ENCODE assay signal across 28 cellular contexts in the genomic region with DNA sequence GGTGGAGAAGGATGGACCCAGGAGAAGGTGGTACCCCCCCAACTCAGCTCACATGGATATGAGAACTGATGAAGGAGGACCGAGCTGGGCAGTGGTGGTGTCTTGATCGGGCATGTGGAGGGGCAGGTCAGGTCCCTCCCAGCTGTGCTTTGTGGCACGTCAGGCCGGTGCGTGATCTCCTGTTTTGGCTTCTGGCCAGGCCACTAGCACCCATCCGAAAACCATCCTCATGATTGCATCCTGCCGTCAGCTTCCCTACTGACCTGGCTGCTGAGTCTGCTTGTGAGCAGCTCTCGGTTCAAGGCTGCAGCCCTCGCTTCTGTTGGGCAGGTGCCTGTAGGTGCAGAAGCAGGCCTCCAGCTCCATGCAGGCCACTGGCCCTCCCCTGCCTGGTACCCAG. TPM values are rescaled to one million over a fixed set of nuclear protein-coding genes. Genes with fewer than 3 reads are reported as not detected.
A peak's percentile ranks its signal among the peaks of the same experiment; 100 is the strongest.
DNase-seq lines count a peak whose midpoint lies in the region; TF ChIP-seq lines count a peak whose summit lies in the region.
"Had no signal": no experiment of that assay in that cellular context is flagged by ENCODE, and none has a peak within 500 bp of the region (broad histone marks: within the 10 kb centered on the region; RNA-seq: fewer than 3 reads in every experiment).

No MANE protein-coding gene starts in this region.

- peak overlapping the region; percentile 45 for H3K27ac Mint-ChIP-seq in activated T-cell treated with anti-CD3 and anti-CD28 coated beads, Interleukin-2, amount 50 U/mL, for 24 hours
- H3K27ac Mint-ChIP-seq: GM23338, neural progenitor cell had no signal

- H3K4me1 ChIP-seq in GM23248 (ENCODE audit: insufficient read depth) (peaks cover 54% of the 10 kb centered on the region), ascending aorta (peaks cover 15% of the 10 kb centered on the region in 2 donors), skeletal muscle tissue (ENCODE audit: control insufficient read depth in 3 of 3, insufficient read depth in 3 of 3, low read length in 3 of 3) (peaks cover 22 to 48% (median 39%) of the 10 kb centered on the region in 3 donors)
- H3K4me1 ChIP-seq: neural progenitor cell, prostate gland had no signal

- no peaks in the 10 kb centered on the region for H3K9me2 ChIP-seq in GM23248 (ENCODE audit: insufficient read depth)

- no peaks in the 10 kb centered on the region for H3K27me3 Mint-ChIP-seq in activated T-cell treated with anti-CD3 and anti-CD28 coated beads, Interleukin-2, amount 50 U/mL, for 24 hours
- H3K27me3 Mint-ChIP-seq: activated naive CD8-positive, alpha-beta T cell; stimulated activated naive B cell treated with anti-CD40 and anti-IgM and Interleukin-4, amounts not matched to agents 10 μg/mL and 1 μg/mL and 100 μg/mL, for 72 hours had no signal

- H3K9me3 Mint-ChIP-seq in activated T-cell treated with anti-CD3 and anti-CD28 coated beads, Interleukin-2, amount 50 U/mL, for 24 hours: no peaks in the 10 kb centered on the region
- H3K9me3 Mint-ChIP-seq: activated T-cell treated with anti-CD3 and anti-CD28 coated beads, Interleukin-2, amount 50 U/mL, for 4 hours; CD8-positive, alpha-beta T cell; GM23338; neural progenitor cell; stimulated activated naive B cell treated with anti-CD40 and anti-IgM and Interleukin-4, amounts not matched to agents 10 μg/mL and 1 μg/mL and 100 μg/mL, for 72 hours; T-helper 1 cell treated with Interleukin-12 subunit alpha and Interleukin-12 subunit beta and Interleukin-4 antibody, amounts not matched to agents 30 μg/mL and 1 μg/mL, for 36 hours had no signal

- peaks cover 53% of the 10 kb centered on the region for H3K4me1 Mint-ChIP-seq in activated T-cell treated with anti-CD3 and anti-CD28 coated beads, Interleukin-2, amount 50 U/mL, for 24 hours (ENCODE audit: low read depth)
- H3K4me1 Mint-ChIP-seq: GM23338, neural progenitor cell had no signal

- WGBS in GM23248 (ENCODE audit: low coverage in 1 of 2, low lambda C conversion rate in 2 of 2, missing lambda C conversion rate in 2 of 2), 2 experiments: 79 to 92% methylated on average over 9 of the region's 9 CpGs

- H3K27me3 ChIP-seq in GM23248 (replicated peaks; ENCODE audit: insufficient read depth) (no peaks in the 10 kb centered on the region), ascending aorta (no peaks in the 10 kb centered on the region), skeletal muscle tissue (ENCODE audit: control insufficient read depth in 3 of 3, insufficient read depth in 3 of 3, low read length in 3 of 3) (no peaks in the 10 kb centered on the region)
- H3K27me3 ChIP-seq: foreskin keratinocyte, neural progenitor cell had no signal

- in situ Hi-C loops in GM23248 (cut with MboI): loop anchor here (10.0 kb wide), 1 partner anchor 58 kb away; no protein-coding TSS in a partner anchor

- no peaks in the 10 kb centered on the region for H4K20me1 ChIP-seq in GM23248 (ENCODE audit: insufficient read depth)

- DNase-seq in activated T-cell treated with anti-CD3 and anti-CD28 coated beads, Interleukin-2, amount 50 U/mL, for 24 hours: no peak
- no peak for DNase-seq in activated T-cell treated with anti-CD3 and anti-CD28 coated beads, Interleukin-2, amount 50 U/mL, for 48 hours
- DNase-seq in GM23248 (no peak), ascending aorta (ENCODE audit: low spot score in 2 of 2) (no peak), NCI-H2227 (lab: John Stamatoyannopoulos, UW; ENCODE audit: unreplicated experiment) (no peak), NCI-H1436 (lab: John Stamatoyannopoulos, UW) (no peak), activated gamma-delta T cell (lab: John Stamatoyannopoulos, UW) (no peak)
- DNase-seq: activated CD8-positive, alpha-beta memory T cell treated with anti-CD3 and anti-CD28 coated beads for 24 hours; activated T-cell treated with anti-CD3 and anti-CD28 coated beads, Interleukin-2, amount 50 U/mL, for 4 hours; CD8-positive, alpha-beta T cell; cerebellar nuclear complex; foreskin keratinocyte; islet precursor cell; Karpas-422; NCI-H187 treated with DMSO at 0.1 percent for 48 hours; NCI-H82; OCI-M1; SHP77; stimulated activated naive B cell treated with anti-CD40 and anti-IgM and Interleukin-4, amounts not matched to agents 10 μg/mL and 1 μg/mL and 100 μg/mL, for 72 hours had no signal

- H3K4me2 ChIP-seq in GM23248 (ENCODE audit: unreplicated experiment): no peak overlapping the region
- H3K4me2 ChIP-seq: GM23338, neural progenitor cell, smooth muscle cell had no signal

- peaks cover 16% of the 10 kb centered on the region for H3K79me2 ChIP-seq in GM23248 (ENCODE audit: insufficient read depth)

- peaks cover 36% of the 10 kb centered on the region for H3K36me3 ChIP-seq in GM23248 (ENCODE audit: low read depth)
- H3K36me3 ChIP-seq in ascending aorta: peaks cover 49 to 75% of the 10 kb centered on the region in 2 donors
- peaks cover 50 to 65% (median 59%) of the 10 kb centered on the region in 3 donors for H3K36me3 ChIP-seq in skeletal muscle tissue (ENCODE audit: control insufficient read depth in 3 of 3, insufficient read depth in 3 of 3, low read length in 3 of 3)
- H3K36me3 ChIP-seq: neural progenitor cell had no signal

- intact Hi-C loops in ascending aorta (cut with DNase I): loop anchor here (2.0 kb wide), 3 partner anchors 54 to 152 kb away; partner anchors contain the start of genes FLCN and PLD6

- no peaks in the 10 kb centered on the region for H3K9me3 ChIP-seq in GM23248 (ENCODE audit: low read depth)
- H3K9me3 ChIP-seq in ascending aorta: no peaks in the 10 kb centered on the region
- H3K9me3 ChIP-seq in skeletal muscle tissue (ENCODE audit: control insufficient read depth in 3 of 3, low read length in 3 of 3): no peaks in the 10 kb centered on the region
- H3K9me3 ChIP-seq: prostate gland, thoracic aorta had no signal

- H3K9ac ChIP-seq in GM23248 (peak overlapping the region; percentile 66; the same call in 1 of the 2 replicates), skeletal muscle tissue (ENCODE audit: low read depth in 1 of 3, low read length in 3 of 3) (peak overlapping the region in 2 of 3 donors; percentile 10 to 57)
- H3K9ac ChIP-seq: neural progenitor cell had no signal

- peak overlapping the region; percentile 92 for H3K27ac ChIP-seq in GM23248
- peak overlapping the region; percentile 44 to 91 for H3K27ac ChIP-seq in ascending aorta
- H3K27ac ChIP-seq in skeletal muscle tissue (ENCODE audit: low read depth, low read length): peak overlapping the region; percentile 97
- H3K27ac ChIP-seq: neural progenitor cell, VCaP had no signal

- peaks cover 76% of the 10 kb centered on the region for H3F3A ChIP-seq in GM23248 (ENCODE audit: insufficient read depth)

- H3K4me3 ChIP-seq in GM23248 (no peak overlapping the region), ascending aorta (no peak overlapping the region), skeletal muscle tissue (ENCODE audit: low read length in 3 of 3) (no peak overlapping the region)
- H3K4me3 ChIP-seq: GM23338, neural progenitor cell, prostate gland, smooth muscle cell, thoracic aorta had no signal

- H2AFZ ChIP-seq in GM23248: no peak overlapping the region
- H2AFZ ChIP-seq: GM23338, neural progenitor cell had no signal

- TF ChIP-seq CTCF in ascending aorta (IDR thresholded peaks at IDR 0.05): no peak

- H3K4me3 Mint-ChIP-seq in activated T-cell treated with anti-CD3 and anti-CD28 coated beads, Interleukin-2, amount 50 U/mL, for 24 hours: no peak overlapping the region
- H3K4me3 Mint-ChIP-seq: activated naive CD8-positive, alpha-beta T cell; CD8-positive, alpha-beta T cell; GM23338; neural progenitor cell; stimulated activated naive B cell treated with anti-CD40 and anti-IgM and Interleukin-4, amounts not matched to agents 10 μg/mL and 1 μg/mL and 100 μg/mL, for 72 hours; T-helper 1 cell treated with Interleukin-12 subunit alpha and Interleukin-12 subunit beta and Interleukin-4 antibody, amounts not matched to agents 30 μg/mL and 1 μg/mL, for 36 hours had no signal

- peaks cover 91% of the 10 kb centered on the region for H3K36me3 Mint-ChIP-seq in activated T-cell treated with anti-CD3 and anti-CD28 coated beads, Interleukin-2, amount 50 U/mL, for 24 hours (ENCODE audit: low read depth)

RNA-seq across cellular contexts. Expression of gene PLD6, which starts 53.1 kb away (rescaled TPM):
- total RNA-seq in GM23248 (2014; rRNA removed; shearing (Covaris generic)): 0.65 and 2.0 TPM in 2 replicates
- polyA plus RNA-seq in GM23248 (2016; fragmentation: Nextera tagmentation; extraction: Ambion mirVana): 0.85 and 1.0 TPM in 2 replicates
- total RNA-seq in ascending aorta (0.32 TPM), skeletal muscle tissue (4.2 TPM)
- total RNA-seq: GM23338 had no signal
- polyA plus RNA-seq: GM23338 had no signal
